In the genomic region with DNA sequence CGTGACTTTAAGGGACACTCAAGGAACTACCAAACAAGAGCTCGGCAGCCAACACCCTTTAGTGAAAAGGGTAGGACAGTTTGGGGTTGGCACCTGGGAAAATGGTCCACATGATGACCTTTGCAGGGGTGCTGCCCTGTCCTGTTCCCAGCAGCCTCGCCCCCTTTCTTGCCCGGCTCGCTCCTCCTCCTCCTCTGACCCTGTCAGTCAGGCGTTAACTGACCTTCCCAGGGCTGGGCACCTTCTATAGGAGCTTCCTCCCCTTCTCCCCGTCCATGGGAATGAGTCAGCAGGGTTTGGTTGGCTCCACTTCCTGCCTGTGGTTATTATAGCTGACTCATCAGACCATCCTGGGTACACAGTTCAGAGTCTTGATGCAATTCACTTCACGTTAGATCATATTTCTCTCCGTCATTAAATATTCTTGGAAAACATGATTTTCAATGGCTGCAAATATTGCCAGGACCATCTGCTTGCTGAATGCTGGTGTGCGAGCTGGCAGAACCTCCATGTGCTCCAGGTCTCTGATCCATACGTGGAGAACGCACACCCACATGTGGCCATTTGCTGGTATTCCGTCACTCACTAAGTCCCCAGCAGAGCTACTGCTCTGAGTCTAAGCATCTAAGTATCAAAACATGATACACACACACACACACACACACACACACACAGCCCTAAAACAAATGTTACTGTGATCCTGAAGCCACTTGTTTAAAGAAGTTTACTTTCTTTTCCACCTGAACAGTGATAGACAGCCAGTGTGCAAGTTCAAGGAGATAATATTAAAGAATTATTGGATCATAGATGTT, we compare ENCODE assay signal across 1 cellular context.
TF ChIP-seq lines count a peak whose summit lies in the region.

No MANE protein-coding gene starts in this region.

TF ChIP-seq in WTC11, 78 proteins besides CTCF, POLR2A, EP300 and RAD21 (continued from another document):
- TF ChIP-seq ZSCAN18 (CRISPR knock-in tag; IDR thresholded peaks at IDR 0.05): no peak
- TF ChIP-seq GABPB1 (CRISPR knock-in tag; IDR thresholded peaks at IDR 0.05): peak; percentile 87
- TF ChIP-seq ZMAT4 (CRISPR knock-in tag; IDR thresholded peaks at IDR 0.05): no peak
- no peak for TF ChIP-seq FOXP4 (CRISPR knock-in tag; IDR thresholded peaks at IDR 0.05)
